ENCODE assay signal across 16 cellular contexts in the genomic region with DNA sequence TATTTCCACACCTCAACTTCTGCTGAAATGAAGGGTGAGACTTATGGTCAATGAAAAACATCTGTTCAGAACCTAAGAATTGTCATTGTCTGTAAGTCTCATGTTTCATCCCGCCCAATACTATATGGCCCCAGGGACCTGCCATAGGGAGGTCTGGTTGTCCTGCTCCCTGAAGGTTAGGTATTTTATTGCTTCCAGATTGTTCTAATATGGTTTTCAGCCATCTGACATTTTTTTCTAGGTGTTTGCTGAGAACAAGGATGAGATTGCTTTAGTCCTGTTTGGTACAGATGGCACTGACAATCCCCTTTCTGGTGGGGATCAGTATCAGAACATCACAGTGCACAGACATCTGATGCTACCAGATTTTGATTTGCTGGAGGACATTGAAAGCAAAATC. TPM values are rescaled to one million over a fixed set of nuclear protein-coding genes. Genes with fewer than 3 reads are reported as not detected.
DNase-seq lines count a peak whose midpoint lies in the region; ATAC-seq and TF ChIP-seq lines count a peak whose summit lies in the region.
"Had no signal": no experiment of that assay in that cellular context is flagged by ENCODE, and none has a peak within 500 bp of the region (broad histone marks: within the 10 kb centered on the region; RNA-seq: fewer than 3 reads in every experiment).

No MANE protein-coding gene starts in this region.

- peaks cover 20% of the 10 kb centered on the region for H4K20me1 ChIP-seq in PC-9 (ENCODE audit: insufficient read depth)

- H3K9me2 ChIP-seq in PC-9 (ENCODE audit: insufficient read depth): no peaks in the 10 kb centered on the region

- peak overlapping the region; percentile 42 for H3K27ac Mint-ChIP-seq in activated CD8-positive, alpha-beta memory T cell treated with anti-CD3 and anti-CD28 coated beads, Interleukin-2, amount 10 ng/mL, durations not matched to agents 7 days and 5 days
- H3K27ac Mint-ChIP-seq: stimulated activated memory B cell treated with anti-CD40 and anti-IgM and Interleukin-4, amounts not matched to agents 10 μg/mL and 1 μg/mL and 100 μg/mL, for 72 hours had no signal

- no peaks in the 10 kb centered on the region for H3K9me3 ChIP-seq in Panc1 (ENCODE audit: control insufficient read depth, insufficient read depth, low read depth, low read length)
- no peaks in the 10 kb centered on the region for H3K9me3 ChIP-seq in neutrophil
- no peaks in the 10 kb centered on the region for H3K9me3 ChIP-seq in vagina
- H3K9me3 ChIP-seq in PC-9 (ENCODE audit: insufficient read depth, low read depth): no peaks in the 10 kb centered on the region
- H3K9me3 ChIP-seq: esophagus squamous epithelium had no signal

- H3K27ac ChIP-seq in Panc1 (ENCODE audit: low read length) (peak overlapping the region; percentile 13; the same call in 1 of the 2 replicates), dorsolateral prefrontal cortex (peak overlapping the region in 40 of 59 donors; percentile 1 to 96 (median 52)), neutrophil (peak overlapping the region; percentile 100), vagina (no peak overlapping the region), PC-9 (no peak overlapping the region)

- no peak overlapping the region for H3K4me2 ChIP-seq in PC-9

- no peak for DNase-seq in activated CD8-positive, alpha-beta memory T cell treated with anti-CD3 and anti-CD28 coated beads, Interleukin-2, amount 10 ng/mL, durations not matched to agents 7 days and 5 days
- DNase-seq in activated CD8-positive, alpha-beta memory T cell treated with anti-CD3 and anti-CD28 coated beads for 24 hours: no peak
- DNase-seq in Panc1 (ENCODE audit: low read depth, low spot score) (no peak), dorsolateral prefrontal cortex (no peak), posterior cingulate gyrus (no peak), vagina (ENCODE audit: extremely low spot score in 2 of 2) (no peak), PC-9 (no peak)
- DNase-seq: activated CD4-positive, alpha-beta T cell treated with anti-CD3 and anti-CD28 coated beads, Interleukin-2, amount 50 U/mL, for 48 hours; AML-193; esophagus squamous epithelium; HCEC 1CT; kidney glomerular epithelial cell; NCI-H510A treated with DMSO at 0.1 percent for 48 hours; occipital lobe had no signal

- H3K36me3 Mint-ChIP-seq in activated CD8-positive, alpha-beta memory T cell treated with anti-CD3 and anti-CD28 coated beads, Interleukin-2, amount 10 ng/mL, durations not matched to agents 7 days and 5 days: peaks cover 85% of the 10 kb centered on the region

- H3K27me3 Mint-ChIP-seq in activated CD8-positive, alpha-beta memory T cell treated with anti-CD3 and anti-CD28 coated beads, Interleukin-2, amount 10 ng/mL, durations not matched to agents 7 days and 5 days: no peaks in the 10 kb centered on the region
- H3K27me3 Mint-ChIP-seq: stimulated activated memory B cell treated with anti-CD40 and anti-IgM and Interleukin-4, amounts not matched to agents 10 μg/mL and 1 μg/mL and 100 μg/mL, for 72 hours had no signal

- H3F3A ChIP-seq in PC-9 (ENCODE audit: insufficient read depth, low read depth): peaks cover 37% of the 10 kb centered on the region

- no peak for TF ChIP-seq POLR2A in vagina (IDR thresholded peaks at IDR 0.05)

- peaks cover 72% of the 10 kb centered on the region for H3K79me2 ChIP-seq in PC-9 (ENCODE audit: low read depth)

- POLR2A ChIA-PET in Panc1 (lab: Charles Lee) (no interaction called here), PC-9 (lab: Charles Lee; ENCODE audit: unreplicated experiment) (no interaction called here)

- BruUV-seq in Panc1 (replicated peaks; lab: Mats Ljungman, UMichigan) (no TSS peak), PC-9 (replicated peaks; lab: Mats Ljungman, UMichigan) (no TSS peak)

- TF ChIP-seq CTCF in Panc1 (IDR thresholded peaks at IDR 0.05): no peak
- TF ChIP-seq CTCF in dorsolateral prefrontal cortex (IDR thresholded peaks at IDR 0.05 in 54 of 56, conservative IDR thresholded peaks at IDR 0.05 in 2 of 56; ENCODE audit: low read depth in 1 of 56, partially characterized antibody in 56 of 56): no peak
- TF ChIP-seq CTCF in neutrophil (IDR thresholded peaks at IDR 0.05): no peak
- no peak for TF ChIP-seq CTCF in vagina (IDR thresholded peaks at IDR 0.05)
- TF ChIP-seq CTCF in PC-9 (conservative IDR thresholded peaks at IDR 0.05): no peak

- peaks cover 29% of the 10 kb centered on the region for H3K4me1 ChIP-seq in Panc1 (ENCODE audit: control insufficient read depth, insufficient read depth, low read length)
- H3K4me1 ChIP-seq in neutrophil (ENCODE audit: control insufficient read depth in 1 of 2, insufficient read depth in 1 of 2, low read depth in 1 of 2, low read length in 1 of 2): peaks cover 48 to 49% of the 10 kb centered on the region in 2 experiments
- peaks cover 62% of the 10 kb centered on the region for H3K4me1 ChIP-seq in vagina
- peaks cover 8% of the 10 kb centered on the region; the same call in 1 of the 2 replicates for H3K4me1 ChIP-seq in PC-9 (replicated peaks; ENCODE audit: insufficient read depth)

- CTCF ChIA-PET in activated CD8-positive, alpha-beta memory T cell treated with anti-CD3 and anti-CD28 coated beads, Interleukin-2, amount 10 ng/mL, durations not matched to agents 7 days and 5 days (lab: Charles Lee): no interaction called here
- CTCF ChIA-PET in Panc1 (lab: Charles Lee) (no interaction called here), PC-9 (lab: Charles Lee) (no interaction called here)

- in situ Hi-C loops in Panc1 (cut with HindIII; ENCODE audit: low pct_unique_long_range_greater_than_20kb, low sequenced_read_pairs): no loop called here

- H2AFZ ChIP-seq in PC-9: no peak overlapping the region

- intact Hi-C loops in Panc1 (cut with micrococcal nuclease; ENCODE audit: unreplicated experiment) (no loop called here), dorsolateral prefrontal cortex (cut with DNase I) (loop anchor here in 1 of 2 donors (10.0 kb wide), 1 partner anchor 378 kb away; the partner anchor contains the start of gene RPL37A), posterior cingulate gyrus (cut with DNase I) (loop anchor here (10.0 kb wide), 1 partner anchor 378 kb away; the partner anchor contains the start of gene RPL37A), vagina (cut with DNase I) (no loop called here), PC-9 (cut with micrococcal nuclease; ENCODE audit: unreplicated experiment) (loop anchor here (5.0 kb wide), 1 partner anchor 41 kb away; no protein-coding TSS in a partner anchor)

- H3K4me3 ChIP-seq in Panc1 (ENCODE audit: low read depth in 2 of 2, low read length in 2 of 2): no peak overlapping the region
- H3K4me3 ChIP-seq in dorsolateral prefrontal cortex: no peak overlapping the region
- H3K4me3 ChIP-seq in neutrophil (ENCODE audit: low read depth in 1 of 2, low read length in 1 of 2): no peak overlapping the region
- no peak overlapping the region for H3K4me3 ChIP-seq in vagina
- no peak overlapping the region for H3K4me3 ChIP-seq in PC-9

- peaks cover 91% of the 10 kb centered on the region for H3K4me1 Mint-ChIP-seq in activated CD8-positive, alpha-beta memory T cell treated with anti-CD3 and anti-CD28 coated beads, Interleukin-2, amount 10 ng/mL, durations not matched to agents 7 days and 5 days

- peak overlapping the region; percentile 23 for H3K4me3 Mint-ChIP-seq in activated CD8-positive, alpha-beta memory T cell treated with anti-CD3 and anti-CD28 coated beads, Interleukin-2, amount 10 ng/mL, durations not matched to agents 7 days and 5 days
- H3K4me3 Mint-ChIP-seq: stimulated activated memory B cell treated with anti-CD40 and anti-IgM and Interleukin-4, amounts not matched to agents 10 μg/mL and 1 μg/mL and 100 μg/mL, for 72 hours had no signal

- H3K27me3 ChIP-seq in Panc1 (ENCODE audit: control insufficient read depth, insufficient read depth, low read length) (no peaks in the 10 kb centered on the region), dorsolateral prefrontal cortex (no peaks in the 10 kb centered on the region), neutrophil (no peaks in the 10 kb centered on the region), vagina (no peaks in the 10 kb centered on the region), PC-9 (ENCODE audit: insufficient read depth, low read depth) (no peaks in the 10 kb centered on the region)
- H3K27me3 ChIP-seq: esophagus squamous epithelium had no signal

- no peaks in the 10 kb centered on the region for H3K9me3 Mint-ChIP-seq in activated CD8-positive, alpha-beta memory T cell treated with anti-CD3 and anti-CD28 coated beads, Interleukin-2, amount 10 ng/mL, durations not matched to agents 7 days and 5 days (ENCODE audit: low read depth)
- H3K9me3 Mint-ChIP-seq: stimulated activated memory B cell treated with anti-CD40 and anti-IgM and Interleukin-4, amounts not matched to agents 10 μg/mL and 1 μg/mL and 100 μg/mL, for 72 hours had no signal

- H3K36me3 ChIP-seq in Panc1 (ENCODE audit: control insufficient read depth, insufficient read depth, low read length) (peaks cover 81% of the 10 kb centered on the region), neutrophil (peaks cover 56% of the 10 kb centered on the region), vagina (peaks cover 0 to 54% of the 10 kb centered on the region in 2 donors), PC-9 (ENCODE audit: low read depth) (peaks cover 75% of the 10 kb centered on the region)

- ATAC-seq in activated CD8-positive, alpha-beta memory T cell treated with anti-CD3 and anti-CD28 coated beads, Interleukin-2, amount 10 ng/mL, durations not matched to agents 7 days and 5 days: no peak
- ATAC-seq in Panc1: no peak
- ATAC-seq: stimulated activated memory B cell treated with anti-CD40 and anti-IgM and Interleukin-4, amounts not matched to agents 10 μg/mL and 1 μg/mL and 100 μg/mL, for 72 hours had no signal

RNA-seq across cellular contexts. Expression of gene XRCC5, which starts 7.3 kb away (rescaled TPM):
- 100 to 1,000 TPM; 307 to 424 TPM for total RNA-seq in activated CD8-positive, alpha-beta memory T cell treated with anti-CD3 and anti-CD28 coated beads, Interleukin-2, amount 10 ng/mL, durations not matched to agents 7 days and 5 days
- 322 TPM for total RNA-seq in Panc1 (2021; ENCODE audit: unreplicated experiment)
- polyA plus RNA-seq in Panc1 (2012; ENCODE audit: insufficient read length): 173 TPM
- total RNA-seq in dorsolateral prefrontal cortex: 100 to 1,000 TPM; 119 to 262 (median 192) TPM
- 118 TPM for total RNA-seq in vagina
- total RNA-seq in PC-9 (2021): 242 and 275 TPM in 2 replicates

RNA-seq across cellular contexts. Expression of gene TMEM169, which starts 34.7 kb away (rescaled TPM):
- 1 to 10 TPM in 1 of 2 experiments, under 1 TPM in 1; 0.75 to 1.1 TPM for total RNA-seq in activated CD8-positive, alpha-beta memory T cell treated with anti-CD3 and anti-CD28 coated beads, Interleukin-2, amount 10 ng/mL, durations not matched to agents 7 days and 5 days
- total RNA-seq in Panc1 (2021; ENCODE audit: unreplicated experiment) (0.74 TPM), dorsolateral prefrontal cortex (10 to 100 TPM in 57 of 120 experiments, 1 to 10 TPM in 63; 3.1 to 15.6 (median 9.6) TPM), vagina (not detected), PC-9 (2021) (0.46 and 0.58 TPM in 2 replicates)
- polyA plus RNA-seq in Panc1 (2012; ENCODE audit: insufficient read length): 1.6 TPM

RNA-seq across cellular contexts. Expression of gene PECR, which starts 34.8 kb away (rescaled TPM):
- total RNA-seq in activated CD8-positive, alpha-beta memory T cell treated with anti-CD3 and anti-CD28 coated beads, Interleukin-2, amount 10 ng/mL, durations not matched to agents 7 days and 5 days: 10 to 100 TPM; 21.6 to 31.9 TPM
- 16.5 TPM for total RNA-seq in Panc1 (2021; ENCODE audit: unreplicated experiment)
- 19.2 TPM for polyA plus RNA-seq in Panc1 (2012; ENCODE audit: insufficient read length)
- 10 to 100 TPM in 119 of 120 experiments, 1 to 10 TPM in 1; 8.9 to 25.8 (median 16.2) TPM for total RNA-seq in dorsolateral prefrontal cortex
- 13.0 TPM for total RNA-seq in vagina
- total RNA-seq in PC-9 (2021): 10.8 and 16.0 TPM in 2 replicates

Comparison
In these comparisons a context has a peak if more than half of its experiments do, and no peak if none do; other contexts are left out.
1. H3K27ac ChIP-seq: peak in Panc1 (single experiment), dorsolateral prefrontal cortex (40 of 59) and neutrophil (single experiment); none in vagina (single experiment) and PC-9 (single experiment).
2. intact Hi-C loops: an anchor here in posterior cingulate gyrus (10.0 kb wide) and PC-9 (5.0 kb wide); none called in Panc1 and vagina.